16 cellular contexts compared by ENCODE assay signal in the genomic region with DNA sequence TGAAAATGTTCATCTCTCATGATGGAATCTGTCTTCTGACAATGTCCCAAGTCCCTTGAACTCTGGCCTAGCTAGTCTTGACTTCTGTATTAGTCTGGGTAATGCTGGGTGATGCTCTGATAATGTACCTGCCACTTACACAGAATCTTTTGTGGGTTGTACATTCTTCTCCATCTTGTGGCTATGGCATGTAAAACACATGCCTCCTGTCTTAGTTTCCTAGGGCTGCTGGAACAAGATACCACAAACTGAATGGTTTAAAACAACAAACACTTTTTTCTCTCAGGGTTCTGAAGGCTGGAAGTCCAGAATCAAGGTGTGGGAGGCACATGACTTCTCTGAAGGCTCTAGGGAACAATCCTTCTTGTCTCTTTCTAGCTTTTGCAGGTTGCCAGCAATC.
"Had no signal": no experiment of that assay in that cellular context is flagged by ENCODE, and none has a peak within 500 bp of the region (broad histone marks: within the 10 kb centered on the region; RNA-seq: fewer than 3 reads in every experiment).

No MANE protein-coding gene starts in this region.

- H3K4me1 ChIP-seq: colonic mucosa, tibial artery had no signal

- DNase-seq: activated CD4-positive, alpha-beta T cell treated with anti-CD3 and anti-CD28 coated beads, Interleukin-2, amount 10 ng/mL, durations not matched to agents 7 days and 5 days; activated CD4-positive, CD25-positive, alpha-beta regulatory T cell; activated CD8-positive, alpha-beta T cell treated with anti-CD3 and anti-CD28 coated beads, Interleukin-2, amount 10 ng/mL, durations not matched to agents 7 days and 5 days; activated naive CD4-positive, alpha-beta T cell treated with anti-CD3 and anti-CD28 coated beads for 36 hours; activated T-cell treated with anti-CD3 and anti-CD28 coated beads, Interleukin-2, amount 50 U/mL, for 4 hours; aorta; colonic mucosa; kidney; stimulated activated CD4-positive, alpha-beta T cell treated with anti-CD3 and anti-CD28 coated beads, Interleukin-2, amount 100 ng/mL, for 24 hours; stimulated activated naive CD8-positive, alpha-beta T cell treated with anti-CD3 and anti-CD28 coated beads, Interleukin-15, Interleukin-2, amounts not matched to agents 100 U/mL and 50 U/mL, for 24 hours; substantia nigra; T1000; tibial artery had no signal

- ATAC-seq: activated CD8-positive, alpha-beta T cell treated with anti-CD3 and anti-CD28 coated beads, Interleukin-2, amount 10 ng/mL, durations not matched to agents 7 days and 5 days; activated T-cell treated with anti-CD3 and anti-CD28 coated beads, Interleukin-2, amount 50 U/mL, for 4 hours; left lobe of liver; stimulated activated naive CD8-positive, alpha-beta T cell treated with anti-CD3 and anti-CD28 coated beads, Interleukin-15, Interleukin-2, amounts not matched to agents 100 U/mL and 50 U/mL, for 24 hours had no signal

- H3K36me3 ChIP-seq: colonic mucosa, tibial artery had no signal

- H3K9me3 ChIP-seq: colonic mucosa, tibial artery had no signal

- H3K4me3 ChIP-seq: colonic mucosa, lung, tibial artery had no signal

- H3K27me3 ChIP-seq: colonic mucosa, tibial artery had no signal

- H3K27ac ChIP-seq: colonic mucosa, epithelial cell of prostate, tibial artery had no signal
